In the genomic region with DNA sequence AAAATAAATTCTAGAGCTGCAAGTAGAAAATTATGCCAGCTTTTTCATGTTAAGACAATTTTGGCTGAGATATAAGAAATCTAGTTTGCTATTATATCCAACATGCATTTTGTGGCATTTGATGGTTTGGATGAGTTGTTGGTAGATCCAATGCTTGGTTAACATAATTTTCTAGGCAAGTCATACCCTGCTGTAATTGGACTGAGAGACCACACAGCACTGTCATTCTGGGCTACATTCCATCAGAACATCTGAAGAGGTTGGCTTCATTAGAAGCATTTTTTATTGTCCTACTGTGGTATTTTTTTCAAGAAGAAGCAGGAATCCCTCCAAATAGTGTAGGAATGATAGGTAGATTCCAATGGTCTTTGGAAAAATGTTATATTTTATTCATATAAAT, we compare ENCODE assay signal across 6 cellular contexts.
"Had no signal": no experiment of that assay in that cellular context is flagged by ENCODE, and none has a peak within 500 bp of the region (broad histone marks: within the 10 kb centered on the region; RNA-seq: fewer than 3 reads in every experiment).

No MANE protein-coding gene starts in this region.

- H3K4me3 Mint-ChIP-seq: IgD-negative memory B cell had no signal

- H3K27me3 Mint-ChIP-seq: IgD-negative memory B cell had no signal

- H3K4me1 Mint-ChIP-seq: IgD-negative memory B cell had no signal

- H3K36me3 Mint-ChIP-seq: IgD-negative memory B cell had no signal

- ATAC-seq: HepG2, K562 had no signal

- H3K27ac Mint-ChIP-seq: IgD-negative memory B cell had no signal

- DNase-seq: IMR-90, KBM-7 had no signal

- FAIRE-seq: HepG2, HTR-8/SVneo, K562 had no signal

- H3K4me3 ChIP-seq: K562 had no signal
